ENCODE assay signal across 8 cellular contexts in the genomic region with DNA sequence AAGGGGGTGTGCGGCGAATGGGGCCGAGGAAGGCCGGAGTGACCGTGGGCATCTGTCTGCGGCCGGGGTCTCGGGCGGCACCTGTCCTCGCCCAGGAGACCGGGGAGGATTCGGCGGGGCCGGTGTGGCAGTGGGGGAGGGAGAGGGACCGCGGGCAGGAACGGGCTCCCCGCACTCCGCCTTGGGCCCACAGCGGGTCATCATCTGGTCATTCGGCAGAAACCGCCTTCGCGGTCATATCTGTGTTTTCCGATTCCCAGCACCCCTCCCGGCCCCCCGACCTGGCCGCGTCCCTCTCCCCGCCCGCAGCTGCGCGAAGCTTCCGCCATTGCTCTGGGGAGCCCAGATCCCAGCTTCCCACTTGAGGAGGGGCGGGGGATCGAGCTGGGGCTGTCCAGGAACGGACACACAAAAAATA. TPM values are rescaled to one million over a fixed set of nuclear protein-coding genes. Genes with fewer than 3 reads are reported as not detected.
DNase-seq lines count a peak whose midpoint lies in the region; ATAC-seq and TF ChIP-seq lines count a peak whose summit lies in the region.

No MANE protein-coding gene starts in this region.

- peak; percentile 15 for DNase-seq in stimulated activated CD4-positive, alpha-beta T cell treated with anti-CD3 and anti-CD28 coated beads, Interleukin-4, amount 100 ng/mL, for 1 hour
- DNase-seq in stimulated activated CD4-positive, alpha-beta T cell treated with anti-CD3 and anti-CD28 coated beads, Interleukin-2, amount 100 ng/mL, for 48 hours: no peak
- peak; percentile 28 for DNase-seq in RPMI7951 (ENCODE audit: low read depth)
- DNase-seq in effector memory CD8-positive, alpha-beta T cell: no peak
- DNase-seq in lung microvascular endothelial cell (ENCODE audit: low read depth in 2 of 2): peak; percentile 38 to 52
- no peak for DNase-seq in thoracic aorta (ENCODE audit: low spot score)

- no peaks in the 10 kb centered on the region for H3K9me3 ChIP-seq in thoracic aorta

- no peak for TF ChIP-seq CTCF in thoracic aorta (IDR thresholded peaks at IDR 0.05)

- peaks cover 45 to 57% of the 10 kb centered on the region in 2 donors for H3K4me1 Mint-ChIP-seq in effector memory CD8-positive, alpha-beta T cell (ENCODE audit: low read depth in 2 of 2)

- H3K4me1 ChIP-seq in thoracic aorta (ENCODE audit: control insufficient read depth in 1 of 2, low read depth in 2 of 2): peaks cover 16 to 45% of the 10 kb centered on the region in 2 donors

- H3K4me3 Mint-ChIP-seq in effector memory CD8-positive, alpha-beta T cell: peak overlapping the region; percentile 94 to 96

- TF ChIP-seq POLR2A in GM18505 (IDR thresholded peaks at IDR 0.05; ENCODE audit: borderline replicate concordance, extremely low read depth, insufficient read depth, insufficient read length): no peak

- no peaks in the 10 kb centered on the region for H3K9me3 Mint-ChIP-seq in effector memory CD8-positive, alpha-beta T cell

- no peaks in the 10 kb centered on the region for H3K27me3 ChIP-seq in thoracic aorta (replicated peaks; ENCODE audit: insufficient read depth)

- H3K27ac Mint-ChIP-seq in effector memory CD8-positive, alpha-beta T cell: peak overlapping the region; percentile 96 to 97

- H3K36me3 ChIP-seq in thoracic aorta: no peaks in the 10 kb centered on the region

- peaks cover 24% of the 10 kb centered on the region for H3K36me3 Mint-ChIP-seq in effector memory CD8-positive, alpha-beta T cell (ENCODE audit: insufficient read depth)

- peaks cover 0 to under 1% of the 10 kb centered on the region in 2 donors for H3K27me3 Mint-ChIP-seq in effector memory CD8-positive, alpha-beta T cell

- H3K4me3 ChIP-seq in thoracic aorta: peak overlapping the region; percentile 78

- peak overlapping the region; percentile 86 to 99 for H3K27ac ChIP-seq in thoracic aorta

- no peak for ATAC-seq in effector memory CD8-positive, alpha-beta T cell (replicated peaks)
- ATAC-seq in thoracic aorta (ENCODE audit: insufficient number of reproducible peaks, low FRiP score, low read depth) (no peak), HG03442 (IDR thresholded peaks at IDR 0.05; ENCODE audit: unreplicated experiment) (no peak), GM18505 (IDR thresholded peaks at IDR 0.05; ENCODE audit: unreplicated experiment) (no peak)

RNA-seq across cellular contexts. Expression of a gene that starts 0.8 kb away (rescaled TPM):
- 14.5 and 23.5 TPM in 2 replicates for total RNA-seq in RPMI7951 (2014; rRNA removed; shearing (Covaris generic))
- 11.9 and 13.3 TPM in 2 replicates for total RNA-seq in lung microvascular endothelial cell
- 100 to 1,000 TPM in 1 of 2 donors, 10 to 100 TPM in 1; 80.1 to 111 TPM for total RNA-seq in thoracic aorta

RNA-seq across cellular contexts. Expression of a gene that starts 29.0 kb away (rescaled TPM):
- total RNA-seq in RPMI7951 (2014; rRNA removed; shearing (Covaris generic)): 0.12 and 0.39 TPM in 2 replicates
- total RNA-seq in lung microvascular endothelial cell: under 0.01 TPM in 2 replicates
- 10 to 100 TPM; 29.3 to 50.8 TPM for total RNA-seq in thoracic aorta

Comparison
In these comparisons a context has a peak if more than half of its experiments do, and no peak if none do; other contexts are left out.
1. DNase-seq: peak in stimulated activated CD4-positive, alpha-beta T cell treated with anti-CD3 and anti-CD28 coated beads, Interleukin-4, amount 100 ng/mL, for 1 hour (single experiment), RPMI7951 (single experiment) and lung microvascular endothelial cell (2 of 2); none in stimulated activated CD4-positive, alpha-beta T cell treated with anti-CD3 and anti-CD28 coated beads, Interleukin-2, amount 100 ng/mL, for 48 hours (0 of 2), effector memory CD8-positive, alpha-beta T cell (0 of 3) and thoracic aorta (single experiment).
2. RNA of a gene that starts 29.0 kb away (total RNA-seq): 29.3 to 50.8 TPM in thoracic aorta; 0.12 to 0.39 TPM in RPMI7951 and under 0.01 TPM in lung microvascular endothelial cell; every median in the first group is over 10 times any median in the second.